In the genomic region with DNA sequence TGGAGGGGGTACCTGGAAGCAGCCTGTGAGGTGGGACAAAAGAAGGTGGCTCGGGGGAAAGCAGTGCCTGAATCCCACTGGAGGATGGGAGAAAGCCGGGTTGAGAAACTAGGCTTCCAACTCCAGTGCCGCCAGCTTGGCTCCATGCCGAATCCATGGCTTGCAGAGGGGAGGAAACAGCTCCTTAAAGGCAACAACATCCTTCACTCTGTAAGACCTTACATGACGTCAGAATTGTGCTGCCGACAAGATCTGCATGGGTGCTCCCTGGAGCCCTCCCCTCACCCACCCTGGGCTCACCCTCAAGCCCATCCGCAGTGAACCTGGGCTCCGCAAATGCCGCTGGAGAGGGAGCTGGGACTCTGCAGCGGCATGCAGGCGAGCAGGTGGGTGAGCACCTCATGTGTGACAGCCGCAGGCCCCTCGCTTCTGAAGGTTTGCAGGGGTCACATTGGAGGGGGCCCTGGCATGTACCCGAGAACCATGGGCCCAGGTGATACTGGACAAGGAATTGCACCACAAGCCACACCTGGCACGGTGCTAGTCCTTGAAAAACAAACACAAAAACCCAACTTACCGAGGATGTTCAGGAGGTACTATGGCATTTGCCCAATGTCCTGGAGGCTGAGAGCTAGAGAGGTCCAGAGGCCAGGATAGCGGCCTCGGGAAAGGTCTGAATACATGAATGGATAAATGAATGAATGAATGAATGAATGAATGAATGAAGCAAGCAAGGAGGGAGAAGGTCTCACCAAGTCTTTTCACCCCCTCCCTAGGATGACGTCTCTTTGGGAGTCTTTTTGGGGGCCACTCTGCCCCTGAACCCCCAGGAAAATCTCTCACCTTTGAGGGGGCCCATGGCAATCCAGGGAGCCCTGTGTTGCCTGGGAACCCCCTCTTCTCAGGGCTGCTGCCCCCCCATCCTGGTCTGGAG, we compare ENCODE assay signal across 26 cellular contexts.
"Had no signal": no experiment of that assay in that cellular context is flagged by ENCODE, and none has a peak within 500 bp of the region (broad histone marks: within the 10 kb centered on the region; RNA-seq: fewer than 3 reads in every experiment).

No MANE protein-coding gene starts in this region.

- H3K9ac ChIP-seq: SK-N-SH had no signal

- H3K4me2 ChIP-seq: SK-N-SH had no signal

- DNase-seq: activated CD4-positive, alpha-beta T cell treated with anti-CD3 and anti-CD28 coated beads for 4 hours; activated CD8-positive, alpha-beta memory T cell treated with anti-CD3 and anti-CD28 coated beads, Interleukin-2, amount 50 U/mL, for 4 hours; activated CD8-positive, alpha-beta T cell treated with anti-CD3 and anti-CD28 coated beads for 36 hours; activated gamma-delta T cell treated with Interleukin-2 at 50 U/mL for 16 hours; activated T-cell treated with anti-CD3 and anti-CD28 coated beads, Interleukin-2, amount 50 U/mL, for 72 hours; KG1; NCI-H1048; NCI-H146; NCI-H187 treated with DMSO at 0.1 percent for 48 hours; NCI-H2107; NCI-H2171 treated with DMSO at 0.1 percent for 48 hours; NCI-H226; NCI-H510A; NCI-H526 treated with DMSO at 0.1 percent for 48 hours; NCI-H82; Right ventricle myocardium superior; SJCRH30; SK-N-SH; SW 1271 had no signal

- H3K9me3 ChIP-seq: SJCRH30, SK-N-SH had no signal

- H3K4me1 Mint-ChIP-seq: activated naive CD4-positive, alpha-beta T cell treated with anti-CD3 and anti-CD28 coated beads, Interleukin-2, amount 50 U/mL, for 24 hours had no signal

- H3K36me3 ChIP-seq: SJCRH30 had no signal

- H3K27ac ChIP-seq: RWPE1, SJCRH30 had no signal

- H3K27ac Mint-ChIP-seq: activated CD8-positive, alpha-beta T cell treated with anti-CD3 and anti-CD28 coated beads for 36 hours; activated naive CD4-positive, alpha-beta T cell treated with anti-CD3 and anti-CD28 coated beads, Interleukin-2, amount 50 U/mL, for 24 hours; activated T-cell treated with anti-CD3 and anti-CD28 coated beads, Interleukin-2, amount 50 U/mL, for 72 hours; activated T-helper 2 cell treated with anti-CD3 and anti-CD28 coated beads, Interferon-gamma antibody, Interleukin-2, Interleukin-4, amounts not matched to agents 10 μg/mL and 5 μg/mL and 100 μg/mL, durations not matched to agents 14 hours and 24 hours and 36 hours; T-helper 2 cell treated with Interferon-gamma antibody and Interleukin-4, amounts not matched to agents 5 μg/mL and 100 μg/mL, for 36 hours had no signal

- H3K4me3 Mint-ChIP-seq: activated CD8-positive, alpha-beta T cell treated with anti-CD3 and anti-CD28 coated beads for 36 hours; activated naive CD4-positive, alpha-beta T cell treated with anti-CD3 and anti-CD28 coated beads, Interleukin-2, amount 50 U/mL, for 24 hours; activated T-cell treated with anti-CD3 and anti-CD28 coated beads, Interleukin-2, amount 50 U/mL, for 72 hours; T-helper 2 cell treated with Interferon-gamma antibody and Interleukin-4, amounts not matched to agents 5 μg/mL and 100 μg/mL, for 36 hours had no signal

- H3K9me3 Mint-ChIP-seq: activated CD8-positive, alpha-beta T cell treated with anti-CD3 and anti-CD28 coated beads for 36 hours; activated naive CD4-positive, alpha-beta T cell treated with anti-CD3 and anti-CD28 coated beads, Interleukin-2, amount 50 U/mL, for 24 hours; activated T-helper 2 cell treated with anti-CD3 and anti-CD28 coated beads, Interferon-gamma antibody, Interleukin-2, Interleukin-4, amounts not matched to agents 10 μg/mL and 5 μg/mL and 100 μg/mL, durations not matched to agents 14 hours and 24 hours and 36 hours; T-helper 2 cell treated with Interferon-gamma antibody and Interleukin-4, amounts not matched to agents 5 μg/mL and 100 μg/mL, for 36 hours had no signal

- H3K4me3 ChIP-seq: SJCRH30 had no signal

- H3K36me3 Mint-ChIP-seq: activated naive CD4-positive, alpha-beta T cell treated with anti-CD3 and anti-CD28 coated beads, Interleukin-2, amount 50 U/mL, for 24 hours had no signal

- FAIRE-seq: bronchial epithelial cell had no signal

- ATAC-seq: activated CD4-positive, CD25-positive, alpha-beta regulatory T cell treated with anti-CD3 and anti-CD28 coated beads, Interleukin-2, amount 50 U/mL, for 24 hours; activated CD8-positive, alpha-beta T cell treated with anti-CD3 and anti-CD28 coated beads for 36 hours; activated T-cell treated with anti-CD3 and anti-CD28 coated beads, Interleukin-2, amount 50 U/mL, for 72 hours; Panc1 had no signal

- H3K4me1 ChIP-seq: SJCRH30 had no signal
